8 cellular contexts compared by ENCODE assay signal in the genomic region with DNA sequence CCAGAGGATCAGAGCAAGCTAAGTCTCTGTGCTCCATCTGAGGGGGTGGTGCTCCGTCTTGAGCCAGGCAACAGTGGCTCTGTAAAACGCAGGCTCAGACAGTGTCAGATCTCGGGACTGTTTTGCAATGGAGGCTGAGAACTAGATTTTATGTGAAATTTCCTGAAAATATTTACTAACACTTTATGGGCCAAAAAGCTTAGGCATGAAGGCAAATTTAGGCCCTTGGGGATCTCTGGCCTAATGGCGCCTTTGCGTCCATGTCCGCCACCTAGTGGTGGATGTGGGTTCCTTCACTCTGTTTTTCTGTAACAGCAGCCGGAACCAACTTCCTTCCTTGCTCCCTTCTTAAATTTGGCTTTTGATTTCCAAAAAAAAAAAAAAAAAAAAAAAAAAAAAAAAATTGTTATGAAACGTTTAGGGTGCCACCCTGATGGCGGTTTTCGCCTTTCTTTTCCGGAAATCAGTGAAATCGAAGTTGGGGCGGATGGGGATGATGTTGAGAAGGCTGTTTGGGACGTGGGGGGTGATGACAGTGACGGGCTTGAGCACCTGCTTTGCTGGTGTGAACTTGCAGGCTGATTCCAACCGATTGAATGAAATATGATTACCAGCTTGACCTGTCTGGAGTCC.
A peak's percentile ranks its signal among the peaks of the same experiment; 100 is the strongest.
DNase-seq lines count a peak whose midpoint lies in the region; ATAC-seq and TF ChIP-seq lines count a peak whose summit lies in the region.

No MANE protein-coding gene starts in this region.

- peak; percentile 86 for TF ChIP-seq CTCF in foreskin fibroblast (IDR thresholded peaks at IDR 0.05; ENCODE audit: low read depth, low read length)
- peak; percentile 63 for TF ChIP-seq CTCF in parathyroid adenoma (IDR thresholded peaks at IDR 0.05)

- H3K27me3 ChIP-seq in parathyroid adenoma (ENCODE audit: control insufficient read depth, insufficient read depth, low read length), result no peaks in the 10 kb centered on the region

- ATAC-seq in GM19023 (IDR thresholded peaks at IDR 0.05; ENCODE audit: unreplicated experiment), result no peak

- H3K4me2 ChIP-seq in parathyroid adenoma (ENCODE audit: low read length), result no peak overlapping the region

- no peaks in the 10 kb centered on the region for H3K36me3 ChIP-seq in parathyroid adenoma (ENCODE audit: control insufficient read depth, insufficient read depth, low read length)

- CTCF ChIA-PET in HEK293T (lab: Yijun Ruan, JAX), result interaction anchor here (0.6 to 1.7 kb wide), 6 partner anchors 12 to 943 kb away, joined by 3 to 10 read pairs (median 4); a partner anchor contains a TSS

- H3K4me3 ChIP-seq in foreskin fibroblast (ENCODE audit: low read depth in 1 of 2, low read length in 2 of 2) (no peak overlapping the region), parathyroid adenoma (ENCODE audit: low read depth, low read length) (no peak overlapping the region)

- H3K9me3 ChIP-seq in parathyroid adenoma (ENCODE audit: control insufficient read depth, low read length), result no peaks in the 10 kb centered on the region

- DNase-seq in SIG-M5 treated with dmso at 0.1 percent for 504 hours (lab: John Stamatoyannopoulos, UW; ENCODE audit: unreplicated experiment) (peak; percentile 57), SIG-M5 (lab: John Stamatoyannopoulos, UW) (no peak), HEK293T (ENCODE audit: extremely low spot score) (peak; percentile 68), NCI-H226 (peak; percentile 11), activated T-cell treated with anti-CD3 and anti-CD28 coated beads for 4 hours (peak; percentile 33), foreskin fibroblast (peak; percentile 40 to 78)

- no peaks in the 10 kb centered on the region for H3K79me2 ChIP-seq in parathyroid adenoma

- POLR2A ChIA-PET in HEK293T (lab: Yijun Ruan, JAX), result interaction anchor here (2.6 kb wide), 1 partner anchor 14 kb away, joined by 14 read pairs; a partner anchor contains a TSS

- no peak overlapping the region for H3K27ac ChIP-seq in parathyroid adenoma

- H3K9ac ChIP-seq in parathyroid adenoma, result no peak overlapping the region

- peak overlapping the region; percentile 63 for H2AFZ ChIP-seq in parathyroid adenoma

- H3K4me1 ChIP-seq in parathyroid adenoma, result no peaks in the 10 kb centered on the region

TF ChIP-seq in HEK293T, 16 proteins besides CTCF, POLR2A, EP300 and RAD21:
- TF ChIP-seq FOXK2 (IDR thresholded peaks at IDR 0.05), result no peak
- TF ChIP-seq, protein P1, sequence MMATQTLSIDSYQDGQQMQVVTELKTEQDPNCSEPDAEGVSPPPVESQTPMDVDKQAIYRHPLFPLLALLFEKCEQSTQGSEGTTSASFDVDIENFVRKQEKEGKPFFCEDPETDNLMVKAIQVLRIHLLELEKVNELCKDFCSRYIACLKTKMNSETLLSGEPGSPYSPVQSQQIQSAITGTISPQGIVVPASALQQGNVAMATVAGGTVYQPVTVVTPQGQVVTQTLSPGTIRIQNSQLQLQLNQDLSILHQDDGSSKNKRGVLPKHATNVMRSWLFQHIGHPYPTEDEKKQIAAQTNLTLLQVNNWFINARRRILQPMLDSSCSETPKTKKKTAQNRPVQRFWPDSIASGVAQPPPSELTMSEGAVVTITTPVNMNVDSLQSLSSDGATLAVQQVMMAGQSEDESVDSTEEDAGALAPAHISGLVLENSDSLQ (IDR thresholded peaks at IDR 0.05), result no peak
- no peak for TF ChIP-seq FOXM1 (IDR thresholded peaks at IDR 0.05; ENCODE audit: borderline replicate concordance)
- no peak for TF ChIP-seq FOXA1 (IDR thresholded peaks at IDR 0.05)
- no peak for TF ChIP-seq NFRKB (IDR thresholded peaks at IDR 0.05)
- no peak for TF ChIP-seq TARDBP (IDR thresholded peaks at IDR 0.05)
- no peak for TF ChIP-seq ZNF384 (IDR thresholded peaks at IDR 0.05)
- TF ChIP-seq LEF1 (IDR thresholded peaks at IDR 0.05; ENCODE audit: borderline replicate concordance), result no peak
- no peak for TF ChIP-seq ARNT (IDR thresholded peaks at IDR 0.05)
- TF ChIP-seq SUZ12 (IDR thresholded peaks at IDR 0.05), result no peak
- no peak for TF ChIP-seq BHLHE40 (IDR thresholded peaks at IDR 0.05; ENCODE audit: borderline replicate concordance)
- TF ChIP-seq HDGF (IDR thresholded peaks at IDR 0.05; ENCODE audit: borderline replicate concordance), result no peak
- TF ChIP-seq CTBP1 (IDR thresholded peaks at IDR 0.05; ENCODE audit: borderline replicate concordance), result no peak
- TF ChIP-seq SP1 (IDR thresholded peaks at IDR 0.05), result no peak
TF ChIP-seq in HEK293T: peak in this region for 0.
